In genomic region chr14:24098229-24098926, GRCh38 we compare ENCODE assay signal across 1 cellular context.
TF ChIP-seq lines count a peak whose summit lies in the region.

No MANE protein-coding gene starts in this region.

TF ChIP-seq in H1, 55 proteins besides CTCF, POLR2A, EP300 and RAD21:
- TF ChIP-seq RNF2 (IDR thresholded peaks at IDR 0.05; ENCODE audit: borderline replicate concordance, low read depth, low read length, missing control alignments, poor library complexity, severe bottlenecking): no peak
- TF ChIP-seq YY1 (IDR thresholded peaks at IDR 0.05; ENCODE audit: low read depth, low read length): no peak
- TF ChIP-seq TEAD4 (IDR thresholded peaks at IDR 0.05; ENCODE audit: low read depth, low read length): no peak
- TF ChIP-seq MAX (IDR thresholded peaks at IDR 0.05): no peak
- no peak for TF ChIP-seq ASH2L (IDR thresholded peaks at IDR 0.05; ENCODE audit: low read length)
- TF ChIP-seq NANOG (IDR thresholded peaks at IDR 0.05; ENCODE audit: insufficient read depth, low read depth, low read length, poor library complexity, severe bottlenecking): no peak
- no peak for TF ChIP-seq TAF7 (optimal IDR thresholded peaks at IDR 0.05; ENCODE audit: borderline replicate concordance, low read depth, low read length)
- TF ChIP-seq CREB1 (IDR thresholded peaks at IDR 0.05): no peak
- no peak for TF ChIP-seq MAFK (IDR thresholded peaks at IDR 0.05; ENCODE audit: low read depth, low read length)
- TF ChIP-seq PHF8 (conservative IDR thresholded peaks at IDR 0.05; ENCODE audit: low read depth, low read length): no peak
- TF ChIP-seq SRF (IDR thresholded peaks at IDR 0.05; ENCODE audit: low read depth, low read length): no peak
- no peak for TF ChIP-seq KDM4A (IDR thresholded peaks at IDR 0.05; ENCODE audit: low read depth, low read length, severe bottlenecking)
- TF ChIP-seq JUN (IDR thresholded peaks at IDR 0.05; ENCODE audit: low read depth, low read length): no peak
- no peak for TF ChIP-seq SUZ12 (IDR thresholded peaks at IDR 0.05; ENCODE audit: low read length)
- no peak for TF ChIP-seq FOSL1 (IDR thresholded peaks at IDR 0.05; ENCODE audit: insufficient read depth, low read depth, low read length)
- no peak for TF ChIP-seq E2F6 (IDR thresholded peaks at IDR 0.05)
- no peak for TF ChIP-seq GTF2F1 (IDR thresholded peaks at IDR 0.05; ENCODE audit: borderline replicate concordance, low read depth, low read length)
- no peak for TF ChIP-seq ATF3 (IDR thresholded peaks at IDR 0.05; ENCODE audit: insufficient read depth, low read depth, low read length)
- no peak for TF ChIP-seq BRCA1 (IDR thresholded peaks at IDR 0.05; ENCODE audit: low read depth, low read length)
- TF ChIP-seq SIX5 (IDR thresholded peaks at IDR 0.05; ENCODE audit: low read depth, low read length): no peak
